ENCODE assay signal across 15 cellular contexts in genomic region chr20:17863577-17864292, GRCh38.
DNase-seq lines count a peak whose midpoint lies in the region; ATAC-seq, FAIRE-seq and TF ChIP-seq lines count a peak whose summit lies in the region.
"Had no signal": no experiment of that assay in that cellular context is flagged by ENCODE, and none has a peak within 500 bp of the region (broad histone marks: within the 10 kb centered on the region; RNA-seq: fewer than 3 reads in every experiment).

No MANE protein-coding gene starts in this region.

- DNase-seq in BE2C, result peak; percentile 45
- peak; percentile 42 for DNase-seq in M059J (ENCODE audit: low read depth)
- peak; percentile 85 for DNase-seq in endothelial cell of umbilical vein (ENCODE audit: low read depth, low spot score)
- no peak for DNase-seq in activated CD8-positive, alpha-beta memory T cell treated with anti-CD3 and anti-CD28 coated beads, Interleukin-2, amount 50 U/mL, for 48 hours
- DNase-seq in GM19239 (ENCODE audit: insufficient read length, low spot score), result no peak
- DNase-seq: activated naive CD4-positive, alpha-beta T cell treated with anti-CD3 and anti-CD28 coated beads, Interleukin-2, amount 50 U/mL, for 16 hours; DMS79 treated with DMSO at 0.1 percent for 48 hours; mesendoderm; MG63 had no signal

- FAIRE-seq in endothelial cell of umbilical vein (lab: Jason Lieb, UNC), result no peak
- no peak for FAIRE-seq in GM19239 (lab: Jason Lieb, UNC)
- FAIRE-seq: endometrium had no signal

- H2AFZ ChIP-seq in endothelial cell of umbilical vein (ENCODE audit: low read depth, low read length), result no peak overlapping the region

- H3K36me3 ChIP-seq in BE2C (no peaks in the 10 kb centered on the region), endothelial cell of umbilical vein (ENCODE audit: control insufficient read depth in 2 of 2, extremely low read depth in 1 of 2, insufficient read depth in 2 of 2, low read length in 2 of 2) (no peaks in the 10 kb centered on the region), mucosa of rectum (ENCODE audit: control insufficient read depth in 2 of 2, insufficient read depth in 2 of 2, low read length in 2 of 2) (no peaks in the 10 kb centered on the region)
- H3K36me3 ChIP-seq: cardiac muscle cell, MG63, thoracic aorta had no signal

- intact Hi-C loops in endothelial cell of umbilical vein (cut with micrococcal nuclease), result no loop called here

- H3K27ac ChIP-seq in endothelial cell of umbilical vein (ENCODE audit: insufficient read depth, low read depth, low read length) (no peak overlapping the region), mucosa of rectum (ENCODE audit: low read depth in 2 of 2, low read length in 2 of 2) (peak overlapping the region; percentile 56 to 71)
- H3K27ac ChIP-seq: cardiac muscle cell, thoracic aorta had no signal

- H3K79me2 ChIP-seq in endothelial cell of umbilical vein (ENCODE audit: control insufficient read depth, insufficient read depth, low read length), result no peaks in the 10 kb centered on the region

- dilution Hi-C loops in endothelial cell of umbilical vein (cut with MboI; ENCODE audit: extremely low pct_ligation_motif_present, low sequenced_read_pairs), result no loop called here

- no peaks in the 10 kb centered on the region for H4K20me1 ChIP-seq in endothelial cell of umbilical vein (replicated peaks; ENCODE audit: control insufficient read depth, extremely low read depth, insufficient read depth, low read length)

- BruUV-seq in endothelial cell of umbilical vein (replicated peaks; lab: Mats Ljungman, UMichigan), result no TSS peak

- H3K27me3 ChIP-seq in BE2C, result no peaks in the 10 kb centered on the region; the same call in 1 of the 2 replicates
- H3K27me3 ChIP-seq in endothelial cell of umbilical vein (ENCODE audit: control insufficient read depth in 2 of 2, insufficient read depth in 2 of 2, low read length in 2 of 2), result peaks cover 7 to 10% of the 10 kb centered on the region in 2 experiments
- H3K27me3 ChIP-seq in mucosa of rectum (ENCODE audit: control insufficient read depth in 2 of 2, insufficient read depth in 2 of 2, low read length in 2 of 2), result no peaks in the 10 kb centered on the region
- H3K27me3 ChIP-seq: cardiac muscle cell, MG63 had no signal

- no peak overlapping the region for H3K4me2 ChIP-seq in endothelial cell of umbilical vein (ENCODE audit: insufficient read depth, low read length)

- H3K9ac ChIP-seq in endothelial cell of umbilical vein (replicated peaks; ENCODE audit: extremely low read depth, insufficient read depth, low read length), result no peak overlapping the region
- H3K9ac ChIP-seq in mucosa of rectum (ENCODE audit: low read depth in 1 of 2, low read length in 2 of 2), result peak overlapping the region in 1 of 2 donors; percentile 13

- TF ChIP-seq CTCF in BE2C (IDR thresholded peaks at IDR 0.05; ENCODE audit: low read depth, low read length), result no peak
- TF ChIP-seq CTCF in endothelial cell of umbilical vein (IDR thresholded peaks at IDR 0.05; ENCODE audit: extremely low read depth in 1 of 2, insufficient read depth in 1 of 2, low read depth in 1 of 2, low read length in 2 of 2), result no peak

- H3K4me3 ChIP-seq in BE2C (ENCODE audit: low read depth, low read length) (no peak overlapping the region), endothelial cell of umbilical vein (replicated peaks in 1 of 3; ENCODE audit: insufficient read depth in 1 of 3, low read depth in 1 of 3, low read length in 3 of 3) (no peak overlapping the region), mucosa of rectum (ENCODE audit: low read length in 2 of 2) (no peak overlapping the region)
- H3K4me3 ChIP-seq: cardiac muscle cell, MG63, thoracic aorta had no signal

- CTCF ChIA-PET in endothelial cell of umbilical vein (lab: Charles Lee), result interaction anchor here (0.7 to 1.2 kb wide), 2 partner anchors 10 to 365 kb away, joined by 3 read pairs; no protein-coding TSS in a partner anchor

- TF ChIP-seq POLR2A in endothelial cell of umbilical vein (IDR thresholded peaks at IDR 0.05; ENCODE audit: low read depth, low read length), result no peak

- H3K4me1 ChIP-seq in BE2C (peaks cover 7% of the 10 kb centered on the region), endothelial cell of umbilical vein (ENCODE audit: control insufficient read depth, extremely low read depth, insufficient read depth, low read length) (no peaks in the 10 kb centered on the region), mucosa of rectum (ENCODE audit: control insufficient read depth in 2 of 2, insufficient read depth in 2 of 2, low read length in 2 of 2) (peaks cover 25 to 44% of the 10 kb centered on the region in 2 donors)

- POLR2A ChIA-PET in endothelial cell of umbilical vein (lab: Charles Lee), result no interaction called here

- H3K9me3 ChIP-seq in BE2C (no peaks in the 10 kb centered on the region), endothelial cell of umbilical vein (replicated peaks; ENCODE audit: control insufficient read depth, insufficient read depth, low read length) (no peaks in the 10 kb centered on the region), mucosa of rectum (ENCODE audit: control insufficient read depth in 2 of 2, low read length in 2 of 2) (no peaks in the 10 kb centered on the region)
- H3K9me3 ChIP-seq: MG63, thoracic aorta had no signal

- ATAC-seq in HG02884 (IDR thresholded peaks at IDR 0.05; ENCODE audit: unreplicated experiment), result no peak
- ATAC-seq in HG03469 (IDR thresholded peaks at IDR 0.05; ENCODE audit: unreplicated experiment), result no peak

- no peaks in the 10 kb centered on the region for H3K9me1 ChIP-seq in endothelial cell of umbilical vein (replicated peaks; ENCODE audit: control insufficient read depth, extremely low read depth, insufficient read depth, low read length)

TF ChIP-seq in endothelial cell of umbilical vein, 7 proteins besides CTCF, POLR2A, EP300 and RAD21:
- TF ChIP-seq GATA2 (IDR thresholded peaks at IDR 0.05; ENCODE audit: insufficient read depth, insufficient read length, low read depth, low read length) (no peak), EZH2 (IDR thresholded peaks at IDR 0.05; ENCODE audit: borderline replicate concordance, low read depth, low read length, severe bottlenecking) (no peak), FOS (IDR thresholded peaks at IDR 0.05; ENCODE audit: borderline replicate concordance, insufficient read depth, low read length) (no peak), MAX (IDR thresholded peaks at IDR 0.05; ENCODE audit: insufficient read depth, insufficient read length) (no peak), POLR2AphosphoS5 (IDR thresholded peaks at IDR 0.05; ENCODE audit: insufficient read depth, low read depth, low read length) (no peak), MYC (IDR thresholded peaks at IDR 0.05; ENCODE audit: low read depth, low read length) (no peak), JUN (IDR thresholded peaks at IDR 0.05; ENCODE audit: borderline replicate concordance, insufficient read depth, insufficient read length, low read depth) (no peak)
TF ChIP-seq in endothelial cell of umbilical vein: peak in this region for 0.

Comparison
In these comparisons a context has a peak if more than half of its experiments do, and no peak if none do; other contexts are left out.
1. DNase-seq: peak in BE2C (single experiment), M059J (single experiment) and endothelial cell of umbilical vein (single experiment); none in activated CD8-positive, alpha-beta memory T cell treated with anti-CD3 and anti-CD28 coated beads, Interleukin-2, amount 50 U/mL, for 48 hours (single experiment) and GM19239 (single experiment).